In genomic region chr6:130760006-130760405, GRCh38 we compare ENCODE assay signal across 10 cellular contexts.
DNase-seq lines count a peak whose midpoint lies in the region; ATAC-seq and TF ChIP-seq lines count a peak whose summit lies in the region.
"Had no signal": no experiment of that assay in that cellular context is flagged by ENCODE, and none has a peak within 500 bp of the region (broad histone marks: within the 10 kb centered on the region; RNA-seq: fewer than 3 reads in every experiment).

No MANE protein-coding gene starts in this region.

- intact Hi-C loops in posterior cingulate gyrus (cut with DNase I) = no loop called here

- no peaks in the 10 kb centered on the region for H3K4me1 ChIP-seq in hepatocyte (ENCODE audit: insufficient read depth)

- no peak overlapping the region for H3K4me3 ChIP-seq in AG04449 (ENCODE audit: low read depth, low read length)
- no peak overlapping the region for H3K4me3 ChIP-seq in hepatocyte

- H3K4me2 ChIP-seq in hepatocyte = no peak overlapping the region

- CTCF ChIA-PET in AG04449 (lab: Yijun Ruan, JAX) = interaction anchor here (0.8 to 5.0 kb wide), 9 partner anchors 11 to 714 kb away, joined by 3 to 28 read pairs (median 3); partner anchors contain the start of gene TMEM200A

- no peaks in the 10 kb centered on the region for H3K36me3 ChIP-seq in hepatocyte (replicated peaks; ENCODE audit: insufficient read depth, low read depth)

- POLR2A ChIA-PET in AG04449 (lab: Yijun Ruan, JAX) = no interaction called here

- H3K27ac ChIP-seq in hepatocyte = no peak overlapping the region

- ATAC-seq in HG03571 (IDR thresholded peaks at IDR 0.05; ENCODE audit: unreplicated experiment) = no peak
- no peak for ATAC-seq in omental fat pad (ENCODE audit: low FRiP score)

- no peaks in the 10 kb centered on the region for H3K9me2 ChIP-seq in hepatocyte (replicated peaks; ENCODE audit: insufficient read depth)

- H3K9me3 ChIP-seq in hepatocyte (ENCODE audit: low read depth) = no peaks in the 10 kb centered on the region

- DNase-seq in AG04449 (ENCODE audit: low read depth, low spot score) = no peak
- no peak for DNase-seq in GM20000 (ENCODE audit: low spot score)
- peak; percentile 65 for DNase-seq in SK-MEL-5 (ENCODE audit: low read depth, low spot score)
- DNase-seq in hepatocyte (ENCODE audit: low spot score) = peak; percentile 33
- DNase-seq in UCSD-AML1 (lab: John Stamatoyannopoulos, UW; ENCODE audit: unreplicated experiment) = no peak
- no peak for DNase-seq in posterior cingulate gyrus
- no peak for DNase-seq in omental fat pad (ENCODE audit: low spot score)
- DNase-seq: activated CD4-positive, CD25-positive, alpha-beta regulatory T cell; stimulated activated CD4-positive, alpha-beta T cell treated with anti-CD3 and anti-CD28 coated beads, Interleukin-4, amount 100 ng/mL, for 24 hours had no signal

- 50% methylated on average over 1 of the region's 1 CpG for WGBS in hepatocyte (ENCODE audit: low lambda C conversion rate, missing lambda C conversion rate)

- no peaks in the 10 kb centered on the region for H3K27me3 ChIP-seq in hepatocyte

- in situ Hi-C loops in SK-MEL-5 (cut with HindIII; ENCODE audit: low pct_unique_long_range_greater_than_20kb, low sequenced_read_pairs) = no loop called here

- no peaks in the 10 kb centered on the region for H4K20me1 ChIP-seq in hepatocyte (ENCODE audit: insufficient read depth, poor library complexity, severe bottlenecking)

- TF ChIP-seq CTCF in AG04449 (IDR thresholded peaks at IDR 0.05; ENCODE audit: insufficient read depth, low read length, missing control alignments) = peak; percentile 69
- TF ChIP-seq CTCF in GM20000 (IDR thresholded peaks at IDR 0.05; ENCODE audit: extremely low read depth, missing control alignments) = peak; percentile 12
- TF ChIP-seq CTCF in hepatocyte (IDR thresholded peaks at IDR 0.05; ENCODE audit: poor library complexity) = peak; percentile 59
- no peak for TF ChIP-seq CTCF in omental fat pad (IDR thresholded peaks at IDR 0.05)

- no peaks in the 10 kb centered on the region for H3K79me2 ChIP-seq in hepatocyte

- no peak overlapping the region for H2AFZ ChIP-seq in hepatocyte

Comparison
In these comparisons a context has a peak if more than half of its experiments do, and no peak if none do; other contexts are left out.
1. DNase-seq: peak in SK-MEL-5 (single experiment) and hepatocyte (single experiment); none in AG04449 (single experiment), GM20000 (single experiment), UCSD-AML1 (single experiment), posterior cingulate gyrus (0 of 10) and omental fat pad (single experiment).
2. CTCF ChIP-seq: peak in AG04449 (single experiment), GM20000 (single experiment) and hepatocyte (single experiment); none in omental fat pad (0 of 3).